ENCODE assay signal across 9 cellular contexts in genomic region chr3:33660035-33660434, GRCh38. TPM values are rescaled to one million over a fixed set of nuclear protein-coding genes. Genes with fewer than 3 reads are reported as not detected.
DNase-seq lines count a peak whose midpoint lies in the region; TF ChIP-seq lines count a peak whose summit lies in the region.
"Had no signal": no experiment of that assay in that cellular context is flagged by ENCODE, and none has a peak within 500 bp of the region (broad histone marks: within the 10 kb centered on the region; RNA-seq: fewer than 3 reads in every experiment).

No MANE protein-coding gene starts in this region.

- TF ChIP-seq CTCF in mesothelial cell of epicardium (IDR thresholded peaks at IDR 0.05; ENCODE audit: unreplicated experiment): no peak

- no peaks in the 10 kb centered on the region for H3K9me3 Mint-ChIP-seq in mesothelial cell of epicardium

- no peaks in the 10 kb centered on the region for H3K36me3 Mint-ChIP-seq in mesothelial cell of epicardium

- H3K27ac ChIP-seq in caudate nucleus (ENCODE audit: low read depth, low read length): peak overlapping the region; percentile 97
- H3K27ac ChIP-seq in temporal lobe (ENCODE audit: low read depth, low read length): peak overlapping the region; percentile 99

- peaks cover 26% of the 10 kb centered on the region for H3K4me1 Mint-ChIP-seq in mesothelial cell of epicardium

- H3K27me3 Mint-ChIP-seq in mesothelial cell of epicardium (ENCODE audit: low read depth): no peaks in the 10 kb centered on the region

- peak overlapping the region; percentile 71 for H3K4me3 Mint-ChIP-seq in mesothelial cell of epicardium

- DNase-seq in NCI-H1417 (lab: John Stamatoyannopoulos, UW): peak in 2 of 3 experiments; percentile 16 to 58
- no peak for DNase-seq in NCI-H1417 treated with DMSO at 0.1 percent for 48 hours (lab: John Stamatoyannopoulos, UW)
- DNase-seq in caudate nucleus (lab: John Stamatoyannopoulos, UW): peak in 4 of 61 donors; percentile 3 to 9 (median 5)
- no peak for DNase-seq in mesothelial cell of epicardium (ENCODE audit: low spot score in 2 of 2, unreplicated experiment in 2 of 2)
- DNase-seq in T1000 (lab: John Stamatoyannopoulos, UW): no peak
- no peak for DNase-seq in HuH-7 (ENCODE audit: low spot score)
- DNase-seq in NK-92 treated with Interleukin-12 subunit alpha and Interleukin-12 subunit beta, amount 100 ng/mL, for 24 hours (lab: John Stamatoyannopoulos, UW): no peak
- DNase-seq: 8988T had no signal

- peak overlapping the region; percentile 91 for H3K27ac Mint-ChIP-seq in mesothelial cell of epicardium

RNA-seq across cellular contexts. Expression of gene CLASP2, which starts 58.0 kb away (rescaled TPM):
- 57.6 to 71.3 TPM (median 64.4 TPM) in 3 replicates for total RNA-seq in mesothelial cell of epicardium
- total RNA-seq in temporal lobe: 953 TPM

Comparison
In these comparisons a context has a peak if more than half of its experiments do, and no peak if none do; other contexts are left out.
1. DNase-seq: peak in NCI-H1417 (2 of 3); none in NCI-H1417 treated with DMSO at 0.1 percent for 48 hours (single experiment), mesothelial cell of epicardium (0 of 2), T1000 (single experiment), HuH-7 (single experiment) and NK-92 treated with Interleukin-12 subunit alpha and Interleukin-12 subunit beta, amount 100 ng/mL, for 24 hours (single experiment).
2. RNA of gene CLASP2, which starts 58.0 kb away (total RNA-seq): 953 TPM in temporal lobe (single experiment); 57.6 to 71.3 TPM in mesothelial cell of epicardium; every median in the first group is over 10 times any median in the second.